ENCODE assay signal across 8 cellular contexts in the genomic region with DNA sequence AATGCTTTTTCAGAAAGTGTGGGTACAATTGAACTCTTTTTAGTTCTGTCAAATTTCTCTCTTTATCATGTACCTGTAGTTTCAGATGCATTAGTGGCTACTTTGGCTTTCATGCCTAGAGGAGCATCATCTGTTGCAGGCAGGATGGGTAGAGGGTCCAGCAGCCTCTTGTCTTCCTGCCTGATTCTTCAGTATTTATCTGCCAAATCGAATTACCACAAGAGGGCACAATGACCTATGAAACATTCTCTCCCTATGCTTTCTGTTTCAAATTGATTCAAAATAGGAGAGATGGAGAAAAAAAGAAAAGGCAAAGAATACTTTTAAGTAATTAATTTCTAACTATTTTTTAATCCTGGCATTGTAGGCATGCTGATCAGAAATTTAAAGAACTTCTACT.
DNase-seq lines count a peak whose midpoint lies in the region; ATAC-seq and TF ChIP-seq lines count a peak whose summit lies in the region.

No MANE protein-coding gene starts in this region.

- H3K27me3 Mint-ChIP-seq in type B pancreatic cell: no peaks in the 10 kb centered on the region

- H3K9me3 ChIP-seq in BE2C: no peaks in the 10 kb centered on the region

- H3K27me3 ChIP-seq in BE2C: no peaks in the 10 kb centered on the region

- no peaks in the 10 kb centered on the region for H3K9me3 Mint-ChIP-seq in type B pancreatic cell

- DNase-seq in BE2C: peak; percentile 33
- peak; percentile 71 for DNase-seq in NCI-H748 treated with DMSO at 0.1 percent for 48 hours (lab: John Stamatoyannopoulos, UW)
- DNase-seq in fibroblast of peridontal ligament (ENCODE audit: extremely low read depth): peak; percentile 50
- DNase-seq in type B pancreatic cell (ENCODE audit: extremely low spot score, unreplicated experiment): no peak
- DNase-seq in stimulated activated naive CD4-positive, alpha-beta T cell treated with Interleukin-2 at 50 U/mL for 16 hours (lab: John Stamatoyannopoulos, UW): no peak
- no peak for DNase-seq in activated T-cell treated with anti-CD3 and anti-CD28 coated beads, Interleukin-2, amount 50 U/mL, for 1 hour

- no peaks in the 10 kb centered on the region for H3K36me3 Mint-ChIP-seq in type B pancreatic cell

- ATAC-seq in GM18907 (IDR thresholded peaks at IDR 0.05; ENCODE audit: unreplicated experiment) (peak; percentile 72), HG03280 (IDR thresholded peaks at IDR 0.05; ENCODE audit: unreplicated experiment) (peak; percentile 69)

- TF ChIP-seq CTCF in BE2C (IDR thresholded peaks at IDR 0.05; ENCODE audit: low read depth, low read length) (peak; percentile 58), type B pancreatic cell (conservative IDR thresholded peaks at IDR 0.05) (peak; percentile 74)

- H3K4me3 Mint-ChIP-seq in type B pancreatic cell: no peak overlapping the region

- no peak overlapping the region for H3K27ac Mint-ChIP-seq in type B pancreatic cell

- no peak overlapping the region for H3K4me3 ChIP-seq in BE2C (ENCODE audit: low read depth, low read length)

- H3K4me1 Mint-ChIP-seq in type B pancreatic cell (ENCODE audit: unreplicated experiment): no peaks in the 10 kb centered on the region

- H3K4me1 ChIP-seq in BE2C: peaks cover 20% of the 10 kb centered on the region

- H3K36me3 ChIP-seq in BE2C: no peaks in the 10 kb centered on the region

Comparison
In these comparisons a context has a peak if more than half of its experiments do, and no peak if none do; other contexts are left out.
1. DNase-seq: peak in BE2C (single experiment), NCI-H748 treated with DMSO at 0.1 percent for 48 hours (single experiment) and fibroblast of peridontal ligament (single experiment); none in type B pancreatic cell (single experiment), stimulated activated naive CD4-positive, alpha-beta T cell treated with Interleukin-2 at 50 U/mL for 16 hours (single experiment) and activated T-cell treated with anti-CD3 and anti-CD28 coated beads, Interleukin-2, amount 50 U/mL, for 1 hour (single experiment).